11 cellular contexts compared by ENCODE assay signal in genomic region chr7:7323352-7323751, GRCh38.
A peak's percentile ranks its signal among the peaks of the same experiment; 100 is the strongest.
DNase-seq lines count a peak whose midpoint lies in the region; ATAC-seq, FAIRE-seq and TF ChIP-seq lines count a peak whose summit lies in the region.
"Had no signal": no experiment of that assay in that cellular context is flagged by ENCODE, and none has a peak within 500 bp of the region (broad histone marks: within the 10 kb centered on the region; RNA-seq: fewer than 3 reads in every experiment).

No MANE protein-coding gene starts in this region.

- no peak overlapping the region for H3K27ac ChIP-seq in GM12878 (ENCODE audit: control insufficient read depth, insufficient read depth)
- no peak overlapping the region for H3K27ac ChIP-seq in left ventricle myocardium inferior (replicated peaks)

- in situ Hi-C loops in GM12878 (cut with MboI) = no loop called here

- H3K36me3 ChIP-seq in GM12878 (ENCODE audit: control insufficient read depth in 2 of 2, insufficient read depth in 2 of 2, low read length in 1 of 2) (no peaks in the 10 kb centered on the region), left ventricle myocardium inferior (no peaks in the 10 kb centered on the region)

- DNase-seq in GM10248 (ENCODE audit: extremely low spot score) (peak; percentile 32), GM12878 (ENCODE audit: low read depth, low spot score) (peak; percentile 35), left ventricle myocardium inferior (no peak), GM03348 (ENCODE audit: low spot score) (no peak), A172 (ENCODE audit: low spot score) (no peak)
- no peak for DNase-seq in stimulated activated CD4-positive, alpha-beta T cell treated with anti-CD3 and anti-CD28 coated beads, Interleukin-4, amount 100 ng/mL, for 4 hours
- DNase-seq: H7, kidney, MV-4-11 had no signal

- H3K4me3 ChIP-seq in GM12878 (no peak overlapping the region), left ventricle myocardium inferior (no peak overlapping the region)

- TF ChIP-seq RAD21 in GM12878 (IDR thresholded peaks at IDR 0.05; ENCODE audit: insufficient read depth, low read depth, low read length) = no peak

- H3K4me1 ChIP-seq in GM12878 (ENCODE audit: control insufficient read depth, insufficient read depth, low read length) (peaks cover 22% of the 10 kb centered on the region), left ventricle myocardium inferior (no peaks in the 10 kb centered on the region)

- ATAC-seq in GM21390 (IDR thresholded peaks at IDR 0.05; ENCODE audit: unreplicated experiment) (peak; percentile 60), HG03354 (IDR thresholded peaks at IDR 0.05; ENCODE audit: poor library complexity, severe bottlenecking, unreplicated experiment) (peak; percentile 77), GM12878 (peak; percentile 83)

- no peak for TF ChIP-seq EP300 in GM12878 (IDR thresholded peaks at IDR 0.05; ENCODE audit: borderline replicate concordance in 1 of 2, control insufficient read depth in 1 of 2, low read depth in 2 of 2, low read length in 2 of 2)

- no peak for TF ChIP-seq POLR2A in GM12878 (IDR thresholded peaks at IDR 0.05; ENCODE audit: low read depth, low read length)

- RAD21 ChIA-PET in GM12878 (lab: Charles Lee; ENCODE audit: unreplicated experiment) = interaction anchor here (0.7 to 2.0 kb wide), 6 partner anchors 64 to 142 kb away, joined by 3 to 9 read pairs (median 4); partner anchors contain the start of gene C1GALT1

- BruUV-seq in GM12878 (replicated peaks; lab: Mats Ljungman, UMichigan) = no TSS peak

- H2AFZ ChIP-seq in GM12878 (ENCODE audit: control insufficient read depth, low read depth, low read length) = no peak overlapping the region

- 49% methylated on average over 6 of the region's 6 CpGs for WGBS in GM12878 (ENCODE audit: insufficient coverage, insufficient replicate concordance, low lambda C conversion rate, missing lambda C conversion rate)

- SMC1A ChIA-PET in GM12878 (lab: Charles Lee; ENCODE audit: uncharacterized antibody, unreplicated experiment) = interaction anchor here (0.9 to 1.5 kb wide), 4 partner anchors 17 to 140 kb away, joined by 3 to 7 read pairs (median 4); no protein-coding TSS in a partner anchor

- no peaks in the 10 kb centered on the region for H4K20me1 ChIP-seq in GM12878 (ENCODE audit: control insufficient read depth, insufficient read depth)

- POLR2A ChIA-PET in GM10248 (lab: Yijun Ruan, JAX) = no interaction called here
- POLR2A ChIA-PET in GM12878 (lab: Charles Lee) = interaction anchor here (1.3 kb wide), 1 partner anchor 142 kb away, joined by 3 read pairs; no protein-coding TSS in a partner anchor

- no peaks in the 10 kb centered on the region for H3K79me2 ChIP-seq in GM12878 (ENCODE audit: control insufficient read depth, insufficient read depth, low read length)

- FAIRE-seq in GM12878 (lab: Jason Lieb, UNC) = peak; percentile 18
- FAIRE-seq: kidney had no signal

- TF ChIP-seq CTCF in GM10248 (IDR thresholded peaks at IDR 0.05; ENCODE audit: control extremely low read depth, extremely low read depth, low read depth, missing control alignments) (no peak), GM12878 (IDR thresholded peaks at IDR 0.05 in 2 of 3, conservative IDR thresholded peaks at IDR 0.05 in 1 of 3; ENCODE audit: control insufficient read depth in 2 of 3, extremely low read depth in 1 of 3, insufficient read depth in 1 of 3, low read depth in 3 of 3, low read length in 3 of 3) (no peak), left ventricle myocardium inferior (IDR thresholded peaks at IDR 0.05; ENCODE audit: borderline replicate concordance) (no peak)

- H3K9ac ChIP-seq in GM12878 (ENCODE audit: control insufficient read depth, insufficient read depth, low read length) = no peak overlapping the region

- H3K9me3 ChIP-seq in GM12878 (replicated peaks; ENCODE audit: control insufficient read depth, insufficient read depth, low read length) = no peaks in the 10 kb centered on the region; the same call in 2 of the 3 replicates
- no peaks in the 10 kb centered on the region for H3K9me3 ChIP-seq in left ventricle myocardium inferior (replicated peaks)

- CTCF ChIA-PET in GM10248 (lab: Yijun Ruan, JAX) (no interaction called here), GM12878 (lab: Yijun Ruan, JAX) (interaction anchor here (1.1 to 1.2 kb wide), 2 partner anchors 65 to 141 kb away, joined by 3 to 4 read pairs; partner anchors contain the start of gene C1GALT1)

- H3K27me3 ChIP-seq in GM12878 (replicated peaks in 1 of 2; ENCODE audit: control insufficient read depth in 2 of 2, insufficient read depth in 2 of 2, low read length in 1 of 2) (no peaks in the 10 kb centered on the region), left ventricle myocardium inferior (ENCODE audit: low read depth) (peaks cover 31% of the 10 kb centered on the region)

- H3K4me2 ChIP-seq in GM12878 (ENCODE audit: control insufficient read depth, insufficient read depth) = peak overlapping the region; percentile 15; the same call in 1 of the 2 replicates

- intact Hi-C loops in GM12878 (cut with micrococcal nuclease; ENCODE audit: unreplicated experiment) (loop anchor here (5.0 kb wide), 1 partner anchor 141 kb away; the partner anchor contains the start of gene C1GALT1), left ventricle myocardium inferior (cut with micrococcal nuclease) (no loop called here)

TF ChIP-seq in GM12878, 131 proteins besides CTCF, POLR2A, EP300 and RAD21 (continues in another document):
- peak; percentile 81 for TF ChIP-seq NR2F1 (conservative IDR thresholded peaks at IDR 0.05)
- TF ChIP-seq YY1 (IDR thresholded peaks at IDR 0.05; ENCODE audit: low read depth, low read length) = no peak
- peak; percentile 85 to 92 for TF ChIP-seq BHLHE40 (IDR thresholded peaks at IDR 0.05; ENCODE audit: borderline replicate concordance in 1 of 2, low read depth in 2 of 2, low read length in 1 of 2)
- no peak for TF ChIP-seq ESRRA (IDR thresholded peaks at IDR 0.05; ENCODE audit: low read length)
- no peak for TF ChIP-seq GATAD2B (conservative IDR thresholded peaks at IDR 0.05; ENCODE audit: low read depth)
- TF ChIP-seq ZBTB11 (CRISPR knock-in tag; IDR thresholded peaks at IDR 0.05) = no peak
- no peak for TF ChIP-seq NR2C2 (IDR thresholded peaks at IDR 0.05; ENCODE audit: borderline replicate concordance, control insufficient read depth, insufficient read length, low read depth)
- no peak for TF ChIP-seq USF1 (IDR thresholded peaks at IDR 0.05; ENCODE audit: borderline replicate concordance, extremely low read length, insufficient read depth, low read depth, low read length)
- no peak for TF ChIP-seq HDAC6 (IDR thresholded peaks at IDR 0.05; ENCODE audit: unreplicated experiment)
- TF ChIP-seq TCF7 (IDR thresholded peaks at IDR 0.05; ENCODE audit: borderline replicate concordance) = no peak
- no peak for TF ChIP-seq ZSCAN29 (IDR thresholded peaks at IDR 0.05)
- peak; percentile 59; the same call in 1 of the 2 replicates for TF ChIP-seq MTA2 (IDR thresholded peaks at IDR 0.05; ENCODE audit: low read depth)
- no peak for TF ChIP-seq BCL3 (IDR thresholded peaks at IDR 0.05; ENCODE audit: borderline replicate concordance, insufficient read depth, low read depth, low read length, poor library complexity, severe bottlenecking)
- TF ChIP-seq ATF3 (IDR thresholded peaks at IDR 0.05; ENCODE audit: borderline replicate concordance, extremely low read depth, low read depth, low read length) = no peak
- no peak for TF ChIP-seq KAT2A (conservative IDR thresholded peaks at IDR 0.05; ENCODE audit: control insufficient read depth, low read depth, low read length)
- TF ChIP-seq DPF2 (IDR thresholded peaks at IDR 0.05) = 0 out of 2 replicates have a peak, but pooled peaks have one; percentile 30

Comparison
In these comparisons a context has a peak if more than half of its experiments do, and no peak if none do; other contexts are left out.
1. DNase-seq: peak in GM10248 (single experiment) and GM12878 (single experiment); none in left ventricle myocardium inferior (single experiment), GM03348 (single experiment), A172 (single experiment) and stimulated activated CD4-positive, alpha-beta T cell treated with anti-CD3 and anti-CD28 coated beads, Interleukin-4, amount 100 ng/mL, for 4 hours (0 of 2).
2. Peak in every context shown above with its lines, with median percentiles within 50 percentile points of each other: ATAC-seq.